ENCODE assay signal across 28 cellular contexts in the genomic region with DNA sequence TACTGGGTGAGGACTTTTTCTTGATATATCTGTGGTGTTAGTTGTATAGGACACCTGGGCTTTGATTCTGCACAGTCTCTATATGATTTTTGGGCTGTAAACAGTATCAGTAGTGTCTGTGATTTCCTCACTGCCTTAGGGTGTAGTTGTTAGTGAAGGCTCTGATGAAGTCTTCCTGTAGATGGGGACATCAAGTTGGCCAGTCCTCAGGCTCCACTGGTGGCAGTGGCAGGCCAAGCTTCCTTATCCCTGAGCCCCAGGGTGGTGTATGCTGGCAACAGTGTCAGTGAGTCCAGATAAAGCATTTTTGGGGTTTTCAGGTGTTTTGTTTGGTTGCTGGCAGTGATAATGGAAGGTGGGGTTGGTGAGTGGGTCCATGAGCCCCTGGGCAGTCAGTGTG.
"Had no signal": no experiment of that assay in that cellular context is flagged by ENCODE, and none has a peak within 500 bp of the region (broad histone marks: within the 10 kb centered on the region; RNA-seq: fewer than 3 reads in every experiment).

No MANE protein-coding gene starts in this region.

- H3K36me3 Mint-ChIP-seq: activated naive CD4-positive, alpha-beta T cell treated with anti-CD3 and anti-CD28 coated beads, Interleukin-2, amount 10 ng/mL, durations not matched to agents 7 days and 5 days; activated naive CD8-positive, alpha-beta T cell treated with anti-CD3 and anti-CD28 coated beads, Interleukin-2, amount 10 ng/mL, durations not matched to agents 7 days and 5 days; brain; type B pancreatic cell had no signal

- H3K4me1 Mint-ChIP-seq: activated naive CD4-positive, alpha-beta T cell treated with anti-CD3 and anti-CD28 coated beads, Interleukin-2, amount 10 ng/mL, durations not matched to agents 7 days and 5 days; activated naive CD8-positive, alpha-beta T cell treated with anti-CD3 and anti-CD28 coated beads, Interleukin-2, amount 10 ng/mL, durations not matched to agents 7 days and 5 days; brain; stimulated activated naive CD8-positive, alpha-beta T cell treated with anti-CD3 and anti-CD28 coated beads, Interleukin-15, amount 100 ng/mL, for 72 hours had no signal

- H3K4me3 ChIP-seq: ascending aorta, heart right ventricle, lower lobe of right lung, mucosa of descending colon, skin epidermis, uterus had no signal

- H3K9me3 Mint-ChIP-seq: type B pancreatic cell had no signal

- FAIRE-seq: endothelial cell of umbilical vein had no signal

- H3K27ac Mint-ChIP-seq: activated naive CD4-positive, alpha-beta T cell treated with anti-CD3 and anti-CD28 coated beads, Interleukin-2, amount 10 ng/mL, durations not matched to agents 7 days and 5 days; activated naive CD8-positive, alpha-beta T cell treated with anti-CD3 and anti-CD28 coated beads, Interleukin-2, amount 10 ng/mL, durations not matched to agents 7 days and 5 days; activated T-cell treated with anti-CD3 and anti-CD28 coated beads, Interleukin-2, amount 50 U/mL, for 24 hours; brain; effector memory CD8-positive, alpha-beta T cell; natural killer cell treated with Interleukin-12 subunit alpha and Interleukin-12 subunit beta and Interleukin-15 and Interleukin-18, amount 100 ng/mL, for 72 hours; stimulated activated naive CD8-positive, alpha-beta T cell treated with anti-CD3 and anti-CD28 coated beads, Interleukin-15, amount 100 ng/mL, for 72 hours; type B pancreatic cell had no signal

- H3K9me3 ChIP-seq: ascending aorta, lower lobe of right lung, neutrophil, uterus had no signal

- DNase-seq: activated CD4-positive, alpha-beta T cell treated with anti-CD3 and anti-CD28 coated beads for 48 hours; activated CD4-positive, alpha-beta T cell treated with anti-CD3 and anti-CD28 coated beads, Interleukin-2, amount 50 U/mL, for 48 hours; activated CD8-positive, alpha-beta memory T cell treated with anti-CD3 and anti-CD28 coated beads, Interleukin-2, amount 50 U/mL, for 4 hours; activated gamma-delta T cell; activated naive CD4-positive, alpha-beta T cell treated with anti-CD3 and anti-CD28 coated beads, Interleukin-2, amount 10 ng/mL, durations not matched to agents 7 days and 5 days; activated naive CD8-positive, alpha-beta T cell treated with anti-CD3 and anti-CD28 coated beads, Interleukin-2, amount 10 ng/mL, durations not matched to agents 7 days and 5 days; activated T-cell treated with anti-CD3 and anti-CD28 coated beads, Interleukin-2, amount 50 U/mL, for 24 hours; cortex of kidney; effector memory CD8-positive, alpha-beta T cell; foreskin fibroblast; heart right ventricle; kidney glomerular epithelial cell; lower lobe of right lung; mucosa of descending colon; stimulated activated CD4-positive, alpha-beta T cell treated with anti-CD3 and anti-CD28 coated beads, Interleukin-12 subunit alpha, Interleukin-12 subunit beta, amount 100 ng/mL, for 4 hours; stimulated activated CD4-positive, alpha-beta T cell treated with anti-CD3 and anti-CD28 coated beads, Interleukin-4, amount 100 ng/mL, for 1 hour; stimulated activated naive CD8-positive, alpha-beta T cell treated with anti-CD3 and anti-CD28 coated beads, Interleukin-15, amount 100 ng/mL, for 72 hours; substantia nigra; uterus had no signal

- H3K36me3 ChIP-seq: ascending aorta, heart right ventricle, lower lobe of right lung, neutrophil, uterus had no signal

- H3K27me3 ChIP-seq: ascending aorta, heart right ventricle, neutrophil, uterus had no signal

- ATAC-seq: effector memory CD8-positive, alpha-beta T cell; heart right ventricle; left lobe of liver; mucosa of descending colon; natural killer cell treated with Interleukin-12 subunit alpha and Interleukin-12 subunit beta and Interleukin-15 and Interleukin-18, amount 100 ng/mL, for 72 hours; sciatic nerve; stimulated activated naive CD8-positive, alpha-beta T cell treated with anti-CD3 and anti-CD28 coated beads, Interleukin-15, amount 100 ng/mL, for 72 hours had no signal

- H3K4me1 ChIP-seq: ascending aorta, heart right ventricle, lower lobe of right lung, uterus had no signal

- H3K4me3 Mint-ChIP-seq: activated naive CD4-positive, alpha-beta T cell treated with anti-CD3 and anti-CD28 coated beads, Interleukin-2, amount 10 ng/mL, durations not matched to agents 7 days and 5 days; activated naive CD8-positive, alpha-beta T cell treated with anti-CD3 and anti-CD28 coated beads, Interleukin-2, amount 10 ng/mL, durations not matched to agents 7 days and 5 days; activated T-cell treated with anti-CD3 and anti-CD28 coated beads, Interleukin-2, amount 50 U/mL, for 24 hours; brain; effector memory CD8-positive, alpha-beta T cell; natural killer cell treated with Interleukin-12 subunit alpha and Interleukin-12 subunit beta and Interleukin-15 and Interleukin-18, amount 100 ng/mL, for 72 hours; stimulated activated naive CD8-positive, alpha-beta T cell treated with anti-CD3 and anti-CD28 coated beads, Interleukin-15, amount 100 ng/mL, for 72 hours; type B pancreatic cell had no signal

- H3K27me3 Mint-ChIP-seq: activated naive CD4-positive, alpha-beta T cell treated with anti-CD3 and anti-CD28 coated beads, Interleukin-2, amount 10 ng/mL, durations not matched to agents 7 days and 5 days; activated naive CD8-positive, alpha-beta T cell treated with anti-CD3 and anti-CD28 coated beads, Interleukin-2, amount 10 ng/mL, durations not matched to agents 7 days and 5 days; activated T-cell treated with anti-CD3 and anti-CD28 coated beads, Interleukin-2, amount 50 U/mL, for 24 hours; brain; effector memory CD8-positive, alpha-beta T cell; natural killer cell treated with Interleukin-12 subunit alpha and Interleukin-12 subunit beta and Interleukin-15 and Interleukin-18, amount 100 ng/mL, for 72 hours; stimulated activated naive CD8-positive, alpha-beta T cell treated with anti-CD3 and anti-CD28 coated beads, Interleukin-15, amount 100 ng/mL, for 72 hours; type B pancreatic cell had no signal

- H3K27ac ChIP-seq: ascending aorta, heart right ventricle, lower lobe of right lung, neutrophil, skin epidermis, uterus had no signal
